In genomic region chr6:10170816-10171215, GRCh38 we compare ENCODE assay signal across 19 cellular contexts.
DNase-seq lines count a peak whose midpoint lies in the region; ATAC-seq and TF ChIP-seq lines count a peak whose summit lies in the region.
"Had no signal": no experiment of that assay in that cellular context is flagged by ENCODE, and none has a peak within 500 bp of the region (broad histone marks: within the 10 kb centered on the region; RNA-seq: fewer than 3 reads in every experiment).

No MANE protein-coding gene starts in this region.

- no peaks in the 10 kb centered on the region for H3K36me3 ChIP-seq in DND-41 (ENCODE audit: insufficient read depth, low read length)
- H3K36me3 ChIP-seq: BLaER1 had no signal

- no peak overlapping the region for H3K27ac ChIP-seq in DND-41 (ENCODE audit: low read length)
- H3K27ac ChIP-seq: BLaER1, HL-60 had no signal

- no peak for TF ChIP-seq CTCF in DND-41 (IDR thresholded peaks at IDR 0.05; ENCODE audit: borderline replicate concordance, extremely low read depth, low read length, poor library complexity, severe bottlenecking)

- no peaks in the 10 kb centered on the region for H4K20me1 ChIP-seq in DND-41 (ENCODE audit: insufficient read depth, low read length)
- H4K20me1 ChIP-seq: BLaER1 had no signal

- no peak overlapping the region for H3K4me3 ChIP-seq in DND-41 (ENCODE audit: low read depth in 1 of 2, low read length in 2 of 2)
- no peak overlapping the region for H3K4me3 ChIP-seq in Jurkat, Clone E6-1 (ENCODE audit: low read length)
- H3K4me3 ChIP-seq: BLaER1, K562 had no signal

- DNase-seq in DND-41 (no peak), SW480 (ENCODE audit: low spot score) (peak; percentile 84), myocyte (ENCODE audit: low read depth) (peak; percentile 21), SHP77 (lab: John Stamatoyannopoulos, UW) (no peak)
- peak; percentile 24 for DNase-seq in Jurkat, Clone E6-1 (ENCODE audit: low read depth, low spot score)
- DNase-seq: 8988T; CD8-positive, alpha-beta T cell; COR-L47; DMS 273 treated with DMSO at 0.1 percent for 48 hours; DMS53; GDM1; GOT3; H9 had no signal

- H3K4me2 ChIP-seq in DND-41 (ENCODE audit: insufficient read depth, low read length): no peak overlapping the region
- H3K4me2 ChIP-seq: BLaER1 had no signal

- H3K9me3 ChIP-seq in DND-41 (ENCODE audit: insufficient read depth, low read length, severe bottlenecking): no peaks in the 10 kb centered on the region

- no peaks in the 10 kb centered on the region for H3K79me2 ChIP-seq in DND-41 (ENCODE audit: insufficient read depth, low read length)

- peak; percentile 62 for ATAC-seq in DND-41 (ENCODE audit: insufficient read depth, low read depth)
- ATAC-seq in HG03025 (IDR thresholded peaks at IDR 0.05; ENCODE audit: low FRiP score, unreplicated experiment): no peak
- no peak for ATAC-seq in GM21367 (IDR thresholded peaks at IDR 0.05; ENCODE audit: unreplicated experiment)
- no peak for ATAC-seq in HG03439 (IDR thresholded peaks at IDR 0.05; ENCODE audit: unreplicated experiment)
- ATAC-seq: CD8-positive, alpha-beta T cell; K562 had no signal

- H3K27me3 ChIP-seq in DND-41 (ENCODE audit: insufficient read depth, low read length, poor library complexity): no peaks in the 10 kb centered on the region
- H3K27me3 ChIP-seq: BLaER1 had no signal

- H2AFZ ChIP-seq in DND-41 (ENCODE audit: low read depth, low read length): no peak overlapping the region

- no peaks in the 10 kb centered on the region for H3K4me1 ChIP-seq in DND-41 (ENCODE audit: insufficient read depth, low read length)

- no peak overlapping the region for H3K9ac ChIP-seq in DND-41 (ENCODE audit: low read depth, low read length)
- H3K9ac ChIP-seq: BLaER1 had no signal

Comparison
In these comparisons a context has a peak if more than half of its experiments do, and no peak if none do; other contexts are left out.
1. DNase-seq: peak in Jurkat, Clone E6-1 (single experiment), SW480 (single experiment) and myocyte (single experiment); none in DND-41 (single experiment) and SHP77 (0 of 2).